2 cellular contexts compared by ENCODE assay signal in the genomic region with DNA sequence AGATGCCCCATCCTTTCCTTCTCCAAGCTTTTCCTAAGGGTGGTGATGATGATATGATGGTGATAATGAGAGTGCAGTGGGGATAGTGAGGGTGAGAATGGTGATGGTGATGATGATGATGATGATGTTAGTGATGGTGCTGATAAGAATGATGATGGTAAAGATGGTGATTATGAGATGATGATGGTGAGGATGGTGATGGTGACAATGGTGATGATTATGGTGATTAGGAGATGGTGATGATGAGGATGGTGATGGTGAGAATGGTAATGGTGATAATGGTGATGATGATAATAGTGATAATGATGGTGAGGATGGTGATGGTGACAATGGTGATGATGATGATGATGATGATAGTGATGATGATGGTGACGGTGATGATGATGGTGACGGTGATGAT.
A peak's percentile ranks its signal among the peaks of the same experiment; 100 is the strongest.
TF ChIP-seq lines count a peak whose summit lies in the region.

No MANE protein-coding gene starts in this region.

TF ChIP-seq in HepG2, 621 proteins besides CTCF, POLR2A, EP300 and RAD21:
- TF ChIP-seq CHD2 (IDR thresholded peaks at IDR 0.05; ENCODE audit: low read depth, low read length) (no peak), SRY (CRISPR knock-in tag; IDR thresholded peaks at IDR 0.05) (no peak), ZNF335 (CRISPR knock-in tag; IDR thresholded peaks at IDR 0.05) (no peak), ZNF850 (CRISPR knock-in tag; conservative IDR thresholded peaks at IDR 0.05) (no peak), ZNF180 (CRISPR knock-in tag; IDR thresholded peaks at IDR 0.05; ENCODE audit: borderline replicate concordance, low read depth) (no peak), CREB1 (IDR thresholded peaks at IDR 0.05) (peak; percentile 93), CREB1 (CRISPR knock-in tag; IDR thresholded peaks at IDR 0.05) (no peak), KLF12 (CRISPR knock-in tag; IDR thresholded peaks at IDR 0.05; ENCODE audit: borderline replicate concordance) (no peak), CCAR2 (optimal IDR thresholded peaks at IDR 0.05; ENCODE audit: low read depth, low read length) (no peak), ATF7 (IDR thresholded peaks at IDR 0.05) (peak; percentile 27; the same call in 1 of the 2 replicates), ATF7 (CRISPR knock-in tag; IDR thresholded peaks at IDR 0.05) (no peak), TAF1 (CRISPR knock-in tag; IDR thresholded peaks at IDR 0.05) (no peak)
- TF ChIP-seq, protein P1, sequence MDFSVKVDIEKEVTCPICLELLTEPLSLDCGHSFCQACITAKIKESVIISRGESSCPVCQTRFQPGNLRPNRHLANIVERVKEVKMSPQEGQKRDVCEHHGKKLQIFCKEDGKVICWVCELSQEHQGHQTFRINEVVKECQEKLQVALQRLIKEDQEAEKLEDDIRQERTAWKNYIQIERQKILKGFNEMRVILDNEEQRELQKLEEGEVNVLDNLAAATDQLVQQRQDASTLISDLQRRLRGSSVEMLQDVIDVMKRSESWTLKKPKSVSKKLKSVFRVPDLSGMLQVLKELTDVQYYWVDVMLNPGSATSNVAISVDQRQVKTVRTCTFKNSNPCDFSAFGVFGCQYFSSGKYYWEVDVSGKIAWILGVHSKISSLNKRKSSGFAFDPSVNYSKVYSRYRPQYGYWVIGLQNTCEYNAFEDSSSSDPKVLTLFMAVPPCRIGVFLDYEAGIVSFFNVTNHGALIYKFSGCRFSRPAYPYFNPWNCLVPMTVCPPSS (IDR thresholded peaks at IDR 0.05): no peak
- TF ChIP-seq, protein P2, sequence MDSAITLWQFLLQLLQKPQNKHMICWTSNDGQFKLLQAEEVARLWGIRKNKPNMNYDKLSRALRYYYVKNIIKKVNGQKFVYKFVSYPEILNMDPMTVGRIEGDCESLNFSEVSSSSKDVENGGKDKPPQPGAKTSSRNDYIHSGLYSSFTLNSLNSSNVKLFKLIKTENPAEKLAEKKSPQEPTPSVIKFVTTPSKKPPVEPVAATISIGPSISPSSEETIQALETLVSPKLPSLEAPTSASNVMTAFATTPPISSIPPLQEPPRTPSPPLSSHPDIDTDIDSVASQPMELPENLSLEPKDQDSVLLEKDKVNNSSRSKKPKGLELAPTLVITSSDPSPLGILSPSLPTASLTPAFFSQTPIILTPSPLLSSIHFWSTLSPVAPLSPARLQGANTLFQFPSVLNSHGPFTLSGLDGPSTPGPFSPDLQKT (CRISPR knock-in tag; IDR thresholded peaks at IDR 0.05; ENCODE audit: borderline replicate concordance): no peak
- TF ChIP-seq, protein P3, sequence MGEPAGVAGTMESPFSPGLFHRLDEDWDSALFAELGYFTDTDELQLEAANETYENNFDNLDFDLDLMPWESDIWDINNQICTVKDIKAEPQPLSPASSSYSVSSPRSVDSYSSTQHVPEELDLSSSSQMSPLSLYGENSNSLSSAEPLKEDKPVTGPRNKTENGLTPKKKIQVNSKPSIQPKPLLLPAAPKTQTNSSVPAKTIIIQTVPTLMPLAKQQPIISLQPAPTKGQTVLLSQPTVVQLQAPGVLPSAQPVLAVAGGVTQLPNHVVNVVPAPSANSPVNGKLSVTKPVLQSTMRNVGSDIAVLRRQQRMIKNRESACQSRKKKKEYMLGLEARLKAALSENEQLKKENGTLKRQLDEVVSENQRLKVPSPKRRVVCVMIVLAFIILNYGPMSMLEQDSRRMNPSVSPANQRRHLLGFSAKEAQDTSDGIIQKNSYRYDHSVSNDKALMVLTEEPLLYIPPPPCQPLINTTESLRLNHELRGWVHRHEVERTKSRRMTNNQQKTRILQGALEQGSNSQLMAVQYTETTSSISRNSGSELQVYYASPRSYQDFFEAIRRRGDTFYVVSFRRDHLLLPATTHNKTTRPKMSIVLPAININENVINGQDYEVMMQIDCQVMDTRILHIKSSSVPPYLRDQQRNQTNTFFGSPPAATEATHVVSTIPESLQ (CRISPR knock-in tag; conservative IDR thresholded peaks at IDR 0.05): no peak

TF ChIP-seq in K562, 482 proteins besides CTCF, POLR2A, EP300 and RAD21:
- TF ChIP-seq EHMT2 (IDR thresholded peaks at IDR 0.05) (0 out of 2 replicates have a peak, but pooled peaks have one; percentile 32), SRSF1 (IDR thresholded peaks at IDR 0.05; ENCODE audit: low read depth, low read length) (no peak), HDAC1 (IDR thresholded peaks at IDR 0.05) (peak in 1 of 2 experiments; percentile 53; a peak in 1 of 4 replicates), ELF4 (CRISPR knock-in tag; IDR thresholded peaks at IDR 0.05) (peak; percentile 66; the same call in 1 of the 2 replicates)
- TF ChIP-seq, protein P3 (CRISPR knock-in tag; IDR thresholded peaks at IDR 0.05): no peak
